10 cellular contexts compared by ENCODE assay signal in genomic region chr11:44316388-44317240, GRCh38. TPM values are rescaled to one million over a fixed set of nuclear protein-coding genes. Genes with fewer than 3 reads are reported as not detected.
DNase-seq lines count a peak whose midpoint lies in the region; ATAC-seq and TF ChIP-seq lines count a peak whose summit lies in the region.
"Had no signal": no experiment of that assay in that cellular context is flagged by ENCODE, and none has a peak within 500 bp of the region (broad histone marks: within the 10 kb centered on the region; RNA-seq: fewer than 3 reads in every experiment).

No MANE protein-coding gene starts in this region.

- POLR2A ChIA-PET in MCF 10A (lab: Yijun Ruan, JAX), result no interaction called here

- H3K4me3 Mint-ChIP-seq in MCF 10A (ENCODE audit: unreplicated experiment), result no peak overlapping the region

- peaks cover 95% of the 10 kb centered on the region for H3K27me3 Mint-ChIP-seq in MCF 10A (ENCODE audit: insufficient read depth, unreplicated experiment)

- no peak overlapping the region for H3K27ac Mint-ChIP-seq in MCF 10A (ENCODE audit: low read depth, unreplicated experiment)

- H3K36me3 Mint-ChIP-seq in MCF 10A (ENCODE audit: insufficient read depth, unreplicated experiment), result no peaks in the 10 kb centered on the region

- no peak for TF ChIP-seq CTCF in MCF 10A (IDR thresholded peaks at IDR 0.05; ENCODE audit: unreplicated experiment)
- no peak for TF ChIP-seq CTCF in lower lobe of right lung (IDR thresholded peaks at IDR 0.05)

- H3K36me3 ChIP-seq in adipocyte (ENCODE audit: control insufficient read depth, insufficient read depth, low read length, severe bottlenecking), result no peaks in the 10 kb centered on the region
- H3K36me3 ChIP-seq in lower lobe of right lung, result no peaks in the 10 kb centered on the region
- H3K36me3 ChIP-seq in urinary bladder (ENCODE audit: insufficient read depth), result no peaks in the 10 kb centered on the region

- no peaks in the 10 kb centered on the region for H3K9me3 ChIP-seq in adipocyte (ENCODE audit: control insufficient read depth, low read length)
- no peaks in the 10 kb centered on the region for H3K9me3 ChIP-seq in lower lobe of right lung

- no peak overlapping the region for H3K9ac ChIP-seq in adipocyte (ENCODE audit: low read length)

- H3K4me1 ChIP-seq in adipocyte (ENCODE audit: control insufficient read depth, insufficient read depth, low read length) (peaks cover 6% of the 10 kb centered on the region), lower lobe of right lung (peaks cover 16% of the 10 kb centered on the region), urinary bladder (ENCODE audit: insufficient read depth) (no peaks in the 10 kb centered on the region)

- H3K4me1 Mint-ChIP-seq in MCF 10A (ENCODE audit: insufficient read depth, unreplicated experiment), result no peaks in the 10 kb centered on the region

- intact Hi-C loops in MCF 10A (cut with micrococcal nuclease) (no loop called here), lower lobe of right lung (cut with DNase I) (no loop called here)

- WGBS in urinary bladder, result 2% methylated on average over 64 of the region's 64 CpGs

- H3K4me3 ChIP-seq in adipocyte (ENCODE audit: low read length), result peak overlapping the region; percentile 50
- peak overlapping the region; percentile 30 for H3K4me3 ChIP-seq in lower lobe of right lung
- peak overlapping the region; percentile 2 for H3K4me3 ChIP-seq in urinary bladder (ENCODE audit: low read depth, low read length)

- peak; percentile 54 to 84 for DNase-seq in T47D (ENCODE audit: low read depth in 1 of 2, low spot score in 1 of 2)
- DNase-seq in MCF 10A (ENCODE audit: unreplicated experiment), result no peak
- DNase-seq in adipocyte (ENCODE audit: low read depth), result no peak
- no peak for DNase-seq in lower lobe of right lung
- DNase-seq in hypothalamus (lab: John Stamatoyannopoulos, UW), result no peak
- DNase-seq in activated effector memory CD4-positive, alpha-beta T cell treated with anti-CD3 and anti-CD28 coated beads, Interleukin-2, amount 50 U/mL, for 16 hours, result no peak
- DNase-seq: OCI-M1 had no signal

- H3K27me3 ChIP-seq in adipocyte (replicated peaks; ENCODE audit: control insufficient read depth, insufficient read depth, low read length) (peaks cover 95% of the 10 kb centered on the region), lower lobe of right lung (ENCODE audit: low read depth) (peaks cover 99% of the 10 kb centered on the region)

- H3K27ac ChIP-seq in lower lobe of right lung, result no peak overlapping the region
- no peak overlapping the region for H3K27ac ChIP-seq in urinary bladder (ENCODE audit: low read depth)

- CTCF ChIA-PET in MCF 10A (lab: Yijun Ruan, JAX), result no interaction called here

- no TSS peak for BruUV-seq in MCF 10A (replicated peaks; lab: Mats Ljungman, UMichigan)

- H3K9me3 Mint-ChIP-seq in MCF 10A (ENCODE audit: unreplicated experiment), result no peaks in the 10 kb centered on the region

- ATAC-seq in lower lobe of right lung (peak; percentile 16 to 25), GM19328 (IDR thresholded peaks at IDR 0.05; ENCODE audit: unreplicated experiment) (no peak)

- in situ Hi-C loops in T47D (cut with HindIII; ENCODE audit: low pct_unique_long_range_greater_than_20kb, low sequenced_read_pairs), result no loop called here

RNA-seq across cellular contexts. Expression of gene ALX4, which starts 6.7 kb away (rescaled TPM):
- total RNA-seq in MCF 10A (2022) (not detected in 2 replicates), lower lobe of right lung (not detected), urinary bladder (1.5 TPM)
- 0.08 TPM for polyA plus RNA-seq in urinary bladder
- total RNA-seq: glomerular endothelial cell had no signal

Comparison
In these comparisons a context has a peak if more than half of its experiments do, and no peak if none do; other contexts are left out.
1. DNase-seq: peak in T47D (2 of 2); none in MCF 10A (single experiment), adipocyte (single experiment), lower lobe of right lung (single experiment), hypothalamus (0 of 51) and activated effector memory CD4-positive, alpha-beta T cell treated with anti-CD3 and anti-CD28 coated beads, Interleukin-2, amount 50 U/mL, for 16 hours (single experiment).
2. Peak in every context shown above with its lines, with median percentiles within 50 percentile points of each other: H3K4me3 ChIP-seq.